ENCODE assay signal across 19 cellular contexts in genomic region chr4:71441186-71442169, GRCh38.
DNase-seq lines count a peak whose midpoint lies in the region; ATAC-seq and TF ChIP-seq lines count a peak whose summit lies in the region.
"Had no signal": no experiment of that assay in that cellular context is flagged by ENCODE, and none has a peak within 500 bp of the region (broad histone marks: within the 10 kb centered on the region; RNA-seq: fewer than 3 reads in every experiment).

No MANE protein-coding gene starts in this region.

- no peak overlapping the region for H3K4me3 Mint-ChIP-seq in HFFc6
- H3K4me3 Mint-ChIP-seq in CD4-positive, alpha-beta T cell, result no peak overlapping the region
- H3K4me3 Mint-ChIP-seq: CD4-positive, alpha-beta memory T cell; memory B cell had no signal

- H3K9me3 Mint-ChIP-seq in HFFc6, result no peaks in the 10 kb centered on the region
- H3K9me3 Mint-ChIP-seq in CD4-positive, alpha-beta T cell, result no peaks in the 10 kb centered on the region
- H3K9me3 Mint-ChIP-seq: activated T-helper 2 cell treated with anti-CD3 and anti-CD28 coated beads, Interferon-gamma antibody, Interleukin-2, Interleukin-4, amounts not matched to agents 10 μg/mL and 5 μg/mL and 100 μg/mL, durations not matched to agents 14 hours and 24 hours and 36 hours had no signal

- peak; percentile 92 for ATAC-seq in foreskin keratinocyte
- no peak for ATAC-seq in CD4-positive, alpha-beta T cell (ENCODE audit: poor library complexity)

- H3K27ac Mint-ChIP-seq in HFFc6, result no peak overlapping the region
- no peak overlapping the region for H3K27ac Mint-ChIP-seq in CD4-positive, alpha-beta T cell
- H3K27ac Mint-ChIP-seq: activated T-helper 2 cell treated with anti-CD3 and anti-CD28 coated beads, Interferon-gamma antibody, Interleukin-2, Interleukin-4, amounts not matched to agents 10 μg/mL and 5 μg/mL and 100 μg/mL, durations not matched to agents 14 hours and 24 hours and 36 hours; CD4-positive, alpha-beta memory T cell; memory B cell had no signal

- DNase-seq in HFFc6 (peak; percentile 26), RWPE1 (ENCODE audit: low spot score) (peak; percentile 5), foreskin keratinocyte (peak; percentile 53 to 81), retinal pigment epithelial cell (ENCODE audit: low read depth) (peak; percentile 94), ascending aorta (ENCODE audit: low spot score in 2 of 2) (no peak)
- no peak for DNase-seq in stimulated activated CD4-positive, alpha-beta T cell treated with anti-CD3 and anti-CD28 coated beads, Interleukin-2, amount 100 ng/mL, for 24 hours
- DNase-seq in CD4-positive, alpha-beta T cell, result no peak
- DNase-seq: activated CD8-positive, alpha-beta memory T cell treated with anti-CD3 and anti-CD28 coated beads for 24 hours; amniotic stem cell; CD4-positive, alpha-beta memory T cell; NCI-H1694 treated with DMSO at 0.1 percent for 48 hours; NCI-H510A treated with DMSO at 0.1 percent for 48 hours; PC-9; spleen; stomach; WERI-Rb-1 had no signal

- H3K36me3 Mint-ChIP-seq in HFFc6 (ENCODE audit: low read depth), result peaks cover 3% of the 10 kb centered on the region; the same call in 1 of the 2 replicates
- H3K36me3 Mint-ChIP-seq in CD4-positive, alpha-beta T cell (ENCODE audit: low read depth), result no peaks in the 10 kb centered on the region
- H3K36me3 Mint-ChIP-seq: CD4-positive, alpha-beta memory T cell; memory B cell had no signal

- H3K4me3 ChIP-seq in retinal pigment epithelial cell (ENCODE audit: low read length) (no peak overlapping the region), ascending aorta (no peak overlapping the region)
- H3K4me3 ChIP-seq: PC-9, spleen, stomach, vagina had no signal

- H3K27me3 Mint-ChIP-seq in HFFc6 (ENCODE audit: insufficient read depth), result no peaks in the 10 kb centered on the region
- H3K27me3 Mint-ChIP-seq in CD4-positive, alpha-beta T cell, result no peaks in the 10 kb centered on the region

- peaks cover 9% of the 10 kb centered on the region; the same call in 1 of the 2 replicates for H3K4me1 Mint-ChIP-seq in HFFc6 (ENCODE audit: low read depth)
- H3K4me1 Mint-ChIP-seq in CD4-positive, alpha-beta T cell (ENCODE audit: low read depth), result no peaks in the 10 kb centered on the region
- H3K4me1 Mint-ChIP-seq: CD4-positive, alpha-beta memory T cell; memory B cell had no signal

- no peaks in the 10 kb centered on the region for H3K36me3 ChIP-seq in ascending aorta
- H3K36me3 ChIP-seq: spleen, stomach, vagina, WERI-Rb-1 had no signal

- no peak overlapping the region for H3K27ac ChIP-seq in RWPE1
- H3K27ac ChIP-seq in foreskin keratinocyte, result no peak overlapping the region
- H3K27ac ChIP-seq in ascending aorta, result no peak overlapping the region
- H3K27ac ChIP-seq in CD4-positive, alpha-beta T cell (ENCODE audit: low read depth, low read length), result no peak overlapping the region
- H3K27ac ChIP-seq: PC-9, spleen, stomach, vagina, WERI-Rb-1 had no signal

- H3K4me1 ChIP-seq in foreskin keratinocyte (peaks cover 24% of the 10 kb centered on the region), ascending aorta (no peaks in the 10 kb centered on the region)
- H3K4me1 ChIP-seq: spleen, vagina had no signal

- H3K27me3 ChIP-seq in foreskin keratinocyte (no peaks in the 10 kb centered on the region), ascending aorta (no peaks in the 10 kb centered on the region)
- no peaks in the 10 kb centered on the region for H3K27me3 ChIP-seq in CD4-positive, alpha-beta T cell (ENCODE audit: control insufficient read depth, insufficient read depth, low read length)
- H3K27me3 ChIP-seq: spleen, stomach, vagina had no signal

- POLR2A ChIA-PET in RWPE1 (lab: Yijun Ruan, JAX; ENCODE audit: low non-redundant PET), result no interaction called here
- POLR2A ChIA-PET in CD4-positive, alpha-beta T cell (lab: Charles Lee), result no interaction called here

- CTCF ChIA-PET in RWPE1 (lab: Yijun Ruan, JAX), result interaction anchor here (0.5 kb wide), 1 partner anchor 174 kb away, joined by 6 read pairs; no protein-coding TSS in a partner anchor
- CTCF ChIA-PET in CD4-positive, alpha-beta T cell (lab: Charles Lee), result no interaction called here

- H3K9me3 ChIP-seq in ascending aorta, result no peaks in the 10 kb centered on the region
- H3K9me3 ChIP-seq in CD4-positive, alpha-beta T cell (ENCODE audit: control insufficient read depth, low read length), result no peaks in the 10 kb centered on the region
- H3K9me3 ChIP-seq: spleen, stomach, vagina had no signal

- intact Hi-C loops in ascending aorta (cut with DNase I), result no loop called here
- intact Hi-C loops in CD4-positive, alpha-beta T cell (cut with DNase I, micrococcal nuclease), result no loop called here

- TF ChIP-seq CTCF in HFFc6 (IDR thresholded peaks at IDR 0.05) (no peak), RWPE1 (conservative IDR thresholded peaks at IDR 0.05; ENCODE audit: low read depth) (no peak), foreskin keratinocyte (conservative IDR thresholded peaks at IDR 0.05) (no peak), retinal pigment epithelial cell (conservative IDR thresholded peaks at IDR 0.05; ENCODE audit: low read depth, low read length) (no peak), ascending aorta (IDR thresholded peaks at IDR 0.05) (no peak)
- TF ChIP-seq CTCF in CD4-positive, alpha-beta T cell (IDR thresholded peaks at IDR 0.05), result no peak

Comparison
In these comparisons a context has a peak if more than half of its experiments do, and no peak if none do; other contexts are left out.
1. DNase-seq: peak in HFFc6 (single experiment), RWPE1 (single experiment), foreskin keratinocyte (2 of 2) and retinal pigment epithelial cell (single experiment); none in stimulated activated CD4-positive, alpha-beta T cell treated with anti-CD3 and anti-CD28 coated beads, Interleukin-2, amount 100 ng/mL, for 24 hours (0 of 2), ascending aorta (0 of 2) and CD4-positive, alpha-beta T cell (0 of 10).